ENCODE assay signal across 23 cellular contexts in the genomic region with DNA sequence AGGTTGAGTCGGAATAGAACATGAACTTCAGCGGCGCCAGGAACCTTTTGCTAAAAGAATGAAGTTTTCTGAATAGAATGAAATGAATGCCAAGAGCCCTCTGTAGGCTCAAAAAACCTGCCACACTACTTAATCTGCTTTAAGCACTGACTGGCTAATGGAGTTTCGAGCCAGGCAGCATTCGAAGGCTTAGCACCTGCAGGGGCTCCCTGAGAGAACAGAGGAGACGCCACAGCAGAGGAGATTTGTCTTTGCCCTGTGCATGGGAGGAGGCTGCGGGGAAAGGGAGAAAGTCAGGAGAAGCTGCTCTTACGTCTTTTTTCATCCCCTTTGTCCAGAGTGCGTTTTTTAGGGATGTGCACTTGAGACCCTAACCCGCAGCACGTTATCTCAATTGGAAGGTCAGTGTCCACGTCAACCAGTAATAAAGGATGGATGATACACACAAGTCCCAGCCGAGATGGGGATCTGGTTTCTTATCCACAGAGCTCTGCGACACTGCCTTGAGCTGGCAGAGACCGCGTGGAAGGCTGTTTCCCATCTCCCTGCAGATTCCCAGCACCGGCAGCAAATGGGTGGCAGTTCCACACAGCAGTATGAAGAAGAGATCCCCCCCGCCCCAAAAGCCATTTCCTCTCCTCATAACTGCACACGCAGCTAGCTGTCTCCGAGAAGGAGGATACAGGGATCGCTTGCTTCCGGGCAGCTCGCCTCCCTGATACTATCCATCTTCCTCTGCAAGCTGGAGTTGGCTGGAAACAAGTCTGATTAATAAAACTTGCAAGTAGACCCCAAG.
DNase-seq lines count a peak whose midpoint lies in the region; ATAC-seq, FAIRE-seq and TF ChIP-seq lines count a peak whose summit lies in the region.
"Had no signal": no experiment of that assay in that cellular context is flagged by ENCODE, and none has a peak within 500 bp of the region (broad histone marks: within the 10 kb centered on the region; RNA-seq: fewer than 3 reads in every experiment).

No MANE protein-coding gene starts in this region.

- DNase-seq in activated effector memory CD4-positive, alpha-beta T cell treated with anti-CD3 and anti-CD28 coated beads, Interleukin-2, amount 50 U/mL, for 16 hours = peak; percentile 27
- DNase-seq in activated effector memory CD4-positive, alpha-beta T cell treated with Interleukin-2 at 50 U/mL for 16 hours = no peak
- peak; percentile 53 for DNase-seq in ecto neural progenitor cell (ENCODE audit: low spot score)
- DNase-seq in retina = peak; percentile 52
- DNase-seq in uterus = no peak
- no peak for DNase-seq in RCC 7860 (ENCODE audit: low spot score)
- DNase-seq: AML-193; Calu3; CD8-positive, alpha-beta memory T cell; IMR-90; MV-4-11; NCI-H1105 treated with DMSO at 0.1 percent for 48 hours; NCI-H1694; NCI-H2081; NCI-H446 treated with DMSO at 0.1 percent for 48 hours; NCI-H526 treated with DMSO at 0.1 percent for 48 hours; SIG-M5 had no signal

- H3K4me1 ChIP-seq in uterus = no peaks in the 10 kb centered on the region

- H3K27me3 ChIP-seq in uterus = no peaks in the 10 kb centered on the region

- H3K9me3 Mint-ChIP-seq in stimulated activated memory B cell treated with anti-CD40 and anti-IgM and Interleukin-4, amounts not matched to agents 10 μg/mL and 1 μg/mL and 100 μg/mL, for 72 hours = no peaks in the 10 kb centered on the region
- H3K9me3 Mint-ChIP-seq: CD8-positive, alpha-beta memory T cell had no signal

- no peak overlapping the region for H3K27ac Mint-ChIP-seq in stimulated activated memory B cell treated with anti-CD40 and anti-IgM and Interleukin-4, amounts not matched to agents 10 μg/mL and 1 μg/mL and 100 μg/mL, for 72 hours

- no peaks in the 10 kb centered on the region for H3K36me3 ChIP-seq in uterus

- H3K4me3 ChIP-seq in uterus = no peak overlapping the region

- H3K36me3 Mint-ChIP-seq in stimulated activated memory B cell treated with anti-CD40 and anti-IgM and Interleukin-4, amounts not matched to agents 10 μg/mL and 1 μg/mL and 100 μg/mL, for 72 hours = no peaks in the 10 kb centered on the region

- no peak overlapping the region for H3K27ac ChIP-seq in uterus
- H3K27ac ChIP-seq: C4-2B had no signal

- H3K27me3 Mint-ChIP-seq in stimulated activated memory B cell treated with anti-CD40 and anti-IgM and Interleukin-4, amounts not matched to agents 10 μg/mL and 1 μg/mL and 100 μg/mL, for 72 hours = no peaks in the 10 kb centered on the region

- intact Hi-C loops in uterus (cut with DNase I; ENCODE audit: low total_unique reads) = no loop called here

- H3K9me3 ChIP-seq in uterus = no peaks in the 10 kb centered on the region

- no peaks in the 10 kb centered on the region for H3K4me1 Mint-ChIP-seq in stimulated activated memory B cell treated with anti-CD40 and anti-IgM and Interleukin-4, amounts not matched to agents 10 μg/mL and 1 μg/mL and 100 μg/mL, for 72 hours
- H3K4me1 Mint-ChIP-seq: CD8-positive, alpha-beta memory T cell had no signal

- TF ChIP-seq POLR2A in uterus (IDR thresholded peaks at IDR 0.05) = no peak

- no peak for TF ChIP-seq CTCF in uterus (IDR thresholded peaks at IDR 0.05)

- FAIRE-seq in RCC 7860 (lab: Jason Lieb, UNC) = no peak
- FAIRE-seq: G401.6, GM18507, H1 had no signal

- no peak for ATAC-seq in stimulated activated memory B cell treated with anti-CD40 and anti-IgM and Interleukin-4, amounts not matched to agents 10 μg/mL and 1 μg/mL and 100 μg/mL, for 72 hours
- ATAC-seq: HCT116 had no signal

- no peak overlapping the region for H3K4me3 Mint-ChIP-seq in stimulated activated memory B cell treated with anti-CD40 and anti-IgM and Interleukin-4, amounts not matched to agents 10 μg/mL and 1 μg/mL and 100 μg/mL, for 72 hours
- H3K4me3 Mint-ChIP-seq: CD8-positive, alpha-beta memory T cell had no signal

Comparison
In these comparisons a context has a peak if more than half of its experiments do, and no peak if none do; other contexts are left out.
1. DNase-seq: peak in activated effector memory CD4-positive, alpha-beta T cell treated with anti-CD3 and anti-CD28 coated beads, Interleukin-2, amount 50 U/mL, for 16 hours (single experiment), ecto neural progenitor cell (single experiment) and retina (single experiment); none in activated effector memory CD4-positive, alpha-beta T cell treated with Interleukin-2 at 50 U/mL for 16 hours (single experiment), uterus (0 of 2) and RCC 7860 (single experiment).